11 cellular contexts compared by ENCODE assay signal in the genomic region with DNA sequence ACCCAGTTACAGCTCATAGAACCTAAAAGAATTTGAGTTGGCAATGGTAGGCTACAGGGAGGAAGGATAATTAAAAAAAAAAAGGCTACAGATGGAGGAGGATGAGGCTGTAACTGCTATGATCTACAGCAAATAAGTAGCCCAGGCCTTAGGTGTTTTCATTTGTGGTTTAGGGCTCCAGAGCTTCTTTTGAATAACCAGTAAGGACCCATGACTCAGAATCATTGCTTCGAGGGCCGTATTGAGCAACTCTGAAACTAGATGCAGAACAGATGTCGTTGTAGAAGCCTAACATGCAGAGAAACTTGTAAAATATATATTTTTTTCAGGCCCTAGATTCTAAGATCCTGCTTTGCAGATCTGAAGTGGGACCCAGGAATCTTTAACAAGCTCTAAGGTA. TPM values are rescaled to one million over a fixed set of nuclear protein-coding genes. Genes with fewer than 3 reads are reported as not detected.
DNase-seq lines count a peak whose midpoint lies in the region; ATAC-seq and TF ChIP-seq lines count a peak whose summit lies in the region.
"Had no signal": no experiment of that assay in that cellular context is flagged by ENCODE, and none has a peak within 500 bp of the region (broad histone marks: within the 10 kb centered on the region; RNA-seq: fewer than 3 reads in every experiment).

No MANE protein-coding gene starts in this region.

- H3K4me1 ChIP-seq in left lung = peaks cover 0 to 5% of the 10 kb centered on the region in 2 donors
- H3K4me1 ChIP-seq: parathyroid adenoma, SJCRH30 had no signal

- ATAC-seq in left lung (peak; percentile 85), GM19467 (IDR thresholded peaks at IDR 0.05; ENCODE audit: unreplicated experiment) (no peak), HG02798 (IDR thresholded peaks at IDR 0.05; ENCODE audit: poor library complexity, unreplicated experiment) (no peak)

- H3K27me3 Mint-ChIP-seq in CD14-positive monocyte (ENCODE audit: low read depth in 3 of 3) = peaks cover 8 to 12% (median 11%) of the 10 kb centered on the region in 3 donors
- H3K27me3 Mint-ChIP-seq in progenitor cell of endocrine pancreas = peaks cover 11% of the 10 kb centered on the region

- peaks cover 23% of the 10 kb centered on the region for H3K4me1 Mint-ChIP-seq in CD14-positive monocyte
- H3K4me1 Mint-ChIP-seq in progenitor cell of endocrine pancreas (ENCODE audit: low read depth) = no peaks in the 10 kb centered on the region

- H3K9me3 ChIP-seq in left lung = no peaks in the 10 kb centered on the region

- TF ChIP-seq CTCF in CD14-positive monocyte (IDR thresholded peaks at IDR 0.05) = no peak
- TF ChIP-seq CTCF in left lung (IDR thresholded peaks at IDR 0.05) = no peak
- no peak for TF ChIP-seq CTCF in progenitor cell of endocrine pancreas (IDR thresholded peaks at IDR 0.05; ENCODE audit: unreplicated experiment)

- H3K27ac Mint-ChIP-seq in CD14-positive monocyte (no peak overlapping the region), progenitor cell of endocrine pancreas (no peak overlapping the region)

- intact Hi-C loops in CD14-positive monocyte (cut with micrococcal nuclease) (no loop called here), left lung (cut with DNase I) (no loop called here)

- H3K27me3 ChIP-seq in left lung = peaks cover 0 to 15% of the 10 kb centered on the region in 2 donors
- H3K27me3 ChIP-seq: SJCRH30 had no signal

- H3K9me3 Mint-ChIP-seq in CD14-positive monocyte = peaks cover 0 to 2% (median 0%) of the 10 kb centered on the region in 7 donors
- no peaks in the 10 kb centered on the region for H3K9me3 Mint-ChIP-seq in progenitor cell of endocrine pancreas (ENCODE audit: low read depth)

- H3K36me3 ChIP-seq in left lung = no peaks in the 10 kb centered on the region
- H3K36me3 ChIP-seq: SJCRH30 had no signal

- H3K4me3 ChIP-seq in left lung = no peak overlapping the region
- H3K4me3 ChIP-seq: SJCRH30 had no signal

- DNase-seq in CD14-positive monocyte (ENCODE audit: low spot score) = peak; percentile 60
- DNase-seq in M059J (ENCODE audit: low read depth) = peak; percentile 98
- DNase-seq in astrocyte of the hippocampus (ENCODE audit: low read depth, low spot score) = peak; percentile 72
- no peak for DNase-seq in left lung
- no peak for DNase-seq in cerebellum (ENCODE audit: low spot score)
- DNase-seq in progenitor cell of endocrine pancreas (ENCODE audit: low spot score, unreplicated experiment) = no peak
- DNase-seq: DMS53, SJCRH30 had no signal

- no peak overlapping the region for H3K4me3 Mint-ChIP-seq in CD14-positive monocyte
- no peak overlapping the region for H3K4me3 Mint-ChIP-seq in progenitor cell of endocrine pancreas (ENCODE audit: low read depth)

- H3K27ac ChIP-seq in left lung = no peak overlapping the region
- H3K27ac ChIP-seq: parathyroid adenoma, SJCRH30 had no signal

- H3K36me3 Mint-ChIP-seq in CD14-positive monocyte = no peaks in the 10 kb centered on the region
- H3K36me3 Mint-ChIP-seq in progenitor cell of endocrine pancreas (ENCODE audit: insufficient read depth) = no peaks in the 10 kb centered on the region

RNA-seq across cellular contexts. Expression of a gene that starts 19.0 kb away (rescaled TPM):
- under 1 TPM in 1 of 2 donors, not detected in 1; 0.40 TPM for polyA plus RNA-seq in CD14-positive monocyte
- total RNA-seq in M059J (2014; rRNA removed; shearing (Covaris generic)) = not detected in 2 replicates
- total RNA-seq in left lung (under 1 TPM in 1 of 2 donors, not detected in 1; 0.79 TPM), cerebellum (not detected), progenitor cell of endocrine pancreas (not detected in 2 replicates)
- total RNA-seq: SJCRH30 had no signal

Comparison
In these comparisons a context has a peak if more than half of its experiments do, and no peak if none do; other contexts are left out.
1. DNase-seq: peak in CD14-positive monocyte (single experiment), M059J (single experiment) and astrocyte of the hippocampus (single experiment); none in left lung (0 of 2), cerebellum (single experiment) and progenitor cell of endocrine pancreas (single experiment).